In the genomic region with DNA sequence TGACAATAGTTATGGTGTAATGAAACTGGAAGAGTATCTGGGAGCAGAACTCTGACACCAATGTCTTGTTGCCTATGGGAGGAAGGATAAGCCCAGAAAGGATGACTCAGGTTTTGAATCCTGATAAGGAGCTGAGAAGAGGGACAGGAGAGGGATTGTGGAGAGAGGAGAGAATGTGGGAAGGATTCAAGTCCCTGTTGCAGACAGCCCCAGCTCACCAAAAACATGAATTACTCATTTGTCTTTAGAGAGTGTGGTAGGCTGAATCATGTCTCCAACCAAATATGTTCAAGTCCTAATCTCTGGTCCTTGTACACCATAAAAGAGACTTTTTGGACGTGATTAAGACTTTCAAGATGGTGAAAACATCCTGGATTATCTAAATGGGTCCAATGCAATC, we compare ENCODE assay signal across 26 cellular contexts.
A peak's percentile ranks its signal among the peaks of the same experiment; 100 is the strongest.
DNase-seq lines count a peak whose midpoint lies in the region; ATAC-seq and TF ChIP-seq lines count a peak whose summit lies in the region.
"Had no signal": no experiment of that assay in that cellular context is flagged by ENCODE, and none has a peak within 500 bp of the region (broad histone marks: within the 10 kb centered on the region; RNA-seq: fewer than 3 reads in every experiment).

No MANE protein-coding gene starts in this region.

- no peaks in the 10 kb centered on the region for H3K36me3 Mint-ChIP-seq in HFFc6 (ENCODE audit: low read depth)
- no peaks in the 10 kb centered on the region for H3K36me3 Mint-ChIP-seq in T-helper 2 cell treated with Interferon-gamma antibody and Interleukin-4, amounts not matched to agents 5 μg/mL and 100 μg/mL, for 36 hours (ENCODE audit: low read depth)
- no peaks in the 10 kb centered on the region for H3K36me3 Mint-ChIP-seq in naive thymus-derived CD8-positive, alpha-beta T cell
- H3K36me3 Mint-ChIP-seq: CD14-positive monocyte, natural killer cell had no signal

- DNase-seq in HFFc6 = peak; percentile 13
- DNase-seq in fibroblast of the aortic adventitia (ENCODE audit: low read depth) = peak; percentile 58
- DNase-seq in stromal cell of bone marrow (ENCODE audit: low read depth) = peak; percentile 23
- no peak for DNase-seq in T-helper 2 cell treated with Interferon-gamma antibody and Interleukin-4, amounts not matched to agents 5 μg/mL and 100 μg/mL, for 36 hours (ENCODE audit: low spot score)
- no peak for DNase-seq in left colon
- DNase-seq in naive thymus-derived CD8-positive, alpha-beta T cell = no peak
- DNase-seq: activated CD4-positive, alpha-beta T cell treated with anti-CD3 and anti-CD28 coated beads for 48 hours; activated gamma-delta T cell treated with Interleukin-2 at 50 U/mL for 16 hours; activated T-cell treated with anti-CD3 and anti-CD28 coated beads, Interleukin-2, amount 50 U/mL, for 24 hours; Calu3; cortex of kidney; hypothalamus; Kasumi-1; natural killer cell; NCI-H1048; NCI-H1694; NCI-H524; upper lobe of right lung had no signal

- POLR2A ChIA-PET in naive thymus-derived CD8-positive, alpha-beta T cell (lab: Charles Lee) = no interaction called here

- no peak overlapping the region for H3K4me3 ChIP-seq in fibroblast of the aortic adventitia (ENCODE audit: low read depth, low read length)
- H3K4me3 ChIP-seq: breast epithelium, esophagus muscularis mucosa, GM12878, upper lobe of right lung had no signal

- peaks cover 7% of the 10 kb centered on the region for H3K27me3 Mint-ChIP-seq in HFFc6 (ENCODE audit: insufficient read depth)
- peaks cover 5% of the 10 kb centered on the region for H3K27me3 Mint-ChIP-seq in T-helper 2 cell treated with Interferon-gamma antibody and Interleukin-4, amounts not matched to agents 5 μg/mL and 100 μg/mL, for 36 hours (ENCODE audit: low read depth)
- H3K27me3 Mint-ChIP-seq in naive thymus-derived CD8-positive, alpha-beta T cell = peaks cover 5 to 35% (median 11%) of the 10 kb centered on the region in 5 donors

- peaks cover 9% of the 10 kb centered on the region for H3K4me1 Mint-ChIP-seq in HFFc6 (ENCODE audit: low read depth)
- no peaks in the 10 kb centered on the region for H3K4me1 Mint-ChIP-seq in T-helper 2 cell treated with Interferon-gamma antibody and Interleukin-4, amounts not matched to agents 5 μg/mL and 100 μg/mL, for 36 hours (ENCODE audit: low read depth)
- H3K4me1 Mint-ChIP-seq in naive thymus-derived CD8-positive, alpha-beta T cell = peaks cover 0 to 4% (median 0%) of the 10 kb centered on the region in 4 donors
- H3K4me1 Mint-ChIP-seq: CD14-positive monocyte, natural killer cell had no signal

- peak overlapping the region; percentile 96 for H3K27ac ChIP-seq in angular gyrus (ENCODE audit: low read depth, low read length)
- H3K27ac ChIP-seq: breast epithelium, esophagus muscularis mucosa, HL-60, upper lobe of right lung had no signal

- no peaks in the 10 kb centered on the region for H3K9me3 Mint-ChIP-seq in HFFc6
- no peaks in the 10 kb centered on the region for H3K9me3 Mint-ChIP-seq in T-helper 2 cell treated with Interferon-gamma antibody and Interleukin-4, amounts not matched to agents 5 μg/mL and 100 μg/mL, for 36 hours
- H3K9me3 Mint-ChIP-seq in naive thymus-derived CD8-positive, alpha-beta T cell = no peaks in the 10 kb centered on the region
- H3K9me3 Mint-ChIP-seq: activated T-cell treated with anti-CD3 and anti-CD28 coated beads, Interleukin-2, amount 50 U/mL, for 24 hours had no signal

- intact Hi-C loops in left colon (cut with DNase I, micrococcal nuclease) = no loop called here

- no peak for TF ChIP-seq CTCF in HFFc6 (IDR thresholded peaks at IDR 0.05)
- no peak for TF ChIP-seq CTCF in fibroblast of the aortic adventitia (IDR thresholded peaks at IDR 0.05; ENCODE audit: insufficient read depth, low read length)

- ATAC-seq in HG03025 (IDR thresholded peaks at IDR 0.05; ENCODE audit: low FRiP score, unreplicated experiment) = no peak
- no peak for ATAC-seq in left colon
- no peak for ATAC-seq in naive thymus-derived CD8-positive, alpha-beta T cell
- ATAC-seq: GM12878, natural killer cell, Right ventricle myocardium inferior, upper lobe of right lung had no signal

- no peak overlapping the region for H3K4me3 Mint-ChIP-seq in HFFc6
- no peak overlapping the region for H3K4me3 Mint-ChIP-seq in T-helper 2 cell treated with Interferon-gamma antibody and Interleukin-4, amounts not matched to agents 5 μg/mL and 100 μg/mL, for 36 hours
- H3K4me3 Mint-ChIP-seq in naive thymus-derived CD8-positive, alpha-beta T cell = no peak overlapping the region
- H3K4me3 Mint-ChIP-seq: activated T-cell treated with anti-CD3 and anti-CD28 coated beads, Interleukin-2, amount 50 U/mL, for 24 hours; CD14-positive monocyte; natural killer cell had no signal

- H3K27ac Mint-ChIP-seq in HFFc6 = no peak overlapping the region
- no peak overlapping the region for H3K27ac Mint-ChIP-seq in T-helper 2 cell treated with Interferon-gamma antibody and Interleukin-4, amounts not matched to agents 5 μg/mL and 100 μg/mL, for 36 hours
- H3K27ac Mint-ChIP-seq in naive thymus-derived CD8-positive, alpha-beta T cell = no peak overlapping the region
- H3K27ac Mint-ChIP-seq: activated T-cell treated with anti-CD3 and anti-CD28 coated beads, Interleukin-2, amount 50 U/mL, for 24 hours; CD14-positive monocyte; natural killer cell had no signal

Comparison
In these comparisons a context has a peak if more than half of its experiments do, and no peak if none do; other contexts are left out.
1. DNase-seq: peak in HFFc6 (single experiment), fibroblast of the aortic adventitia (single experiment) and stromal cell of bone marrow (single experiment); none in T-helper 2 cell treated with Interferon-gamma antibody and Interleukin-4, amounts not matched to agents 5 μg/mL and 100 μg/mL, for 36 hours (single experiment), left colon (0 of 2) and naive thymus-derived CD8-positive, alpha-beta T cell (0 of 10).